In the genomic region with DNA sequence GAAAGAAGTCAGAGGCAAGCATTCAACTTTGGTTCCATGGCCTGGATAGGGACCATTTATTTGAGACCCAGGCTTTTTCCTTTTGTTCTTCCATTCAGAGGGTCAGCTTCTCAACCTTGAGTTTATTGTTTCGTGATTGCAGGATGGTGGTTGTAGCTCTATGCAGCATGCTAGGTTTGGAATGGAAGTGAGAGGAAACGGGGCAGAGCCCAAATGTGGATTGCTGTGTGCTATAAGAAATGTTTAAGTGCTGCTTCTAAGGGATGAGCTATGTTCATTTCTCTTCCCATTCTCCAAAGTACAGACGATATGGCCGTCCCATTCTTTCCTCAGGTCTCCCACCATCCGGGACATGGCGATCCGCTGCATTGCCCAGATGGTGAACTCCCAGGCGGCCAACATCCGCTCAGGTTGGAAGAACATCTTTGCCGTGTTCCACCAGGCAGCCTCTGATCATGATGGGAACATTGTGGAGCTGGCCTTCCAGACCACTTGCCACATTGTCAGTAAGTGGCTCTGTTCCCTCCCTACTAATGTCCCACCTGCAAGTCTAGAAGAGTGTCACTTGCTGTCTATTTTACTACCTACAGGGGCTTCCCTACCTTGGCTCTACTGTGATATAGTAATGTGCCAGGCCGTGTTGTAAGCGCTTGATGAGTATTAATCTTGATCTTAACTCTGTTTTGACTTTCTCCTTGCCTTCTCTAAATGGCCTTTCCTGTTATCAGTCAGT, we compare ENCODE assay signal across 1 cellular context.
A peak's percentile ranks its signal among the peaks of the same experiment; 100 is the strongest.
TF ChIP-seq lines count a peak whose summit lies in the region.

No MANE protein-coding gene starts in this region.

TF ChIP-seq in HepG2, 621 proteins besides CTCF, POLR2A, EP300 and RAD21 (continued from another document):
- TF ChIP-seq, protein P1, sequence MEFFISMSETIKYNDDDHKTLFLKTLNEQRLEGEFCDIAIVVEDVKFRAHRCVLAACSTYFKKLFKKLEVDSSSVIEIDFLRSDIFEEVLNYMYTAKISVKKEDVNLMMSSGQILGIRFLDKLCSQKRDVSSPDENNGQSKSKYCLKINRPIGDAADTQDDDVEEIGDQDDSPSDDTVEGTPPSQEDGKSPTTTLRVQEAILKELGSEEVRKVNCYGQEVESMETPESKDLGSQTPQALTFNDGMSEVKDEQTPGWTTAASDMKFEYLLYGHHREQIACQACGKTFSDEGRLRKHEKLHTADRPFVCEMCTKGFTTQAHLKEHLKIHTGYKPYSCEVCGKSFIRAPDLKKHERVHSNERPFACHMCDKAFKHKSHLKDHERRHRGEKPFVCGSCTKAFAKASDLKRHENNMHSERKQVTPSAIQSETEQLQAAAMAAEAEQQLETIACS (CRISPR knock-in tag; IDR thresholded peaks at IDR 0.05), result no peak
- TF ChIP-seq, protein P2, sequence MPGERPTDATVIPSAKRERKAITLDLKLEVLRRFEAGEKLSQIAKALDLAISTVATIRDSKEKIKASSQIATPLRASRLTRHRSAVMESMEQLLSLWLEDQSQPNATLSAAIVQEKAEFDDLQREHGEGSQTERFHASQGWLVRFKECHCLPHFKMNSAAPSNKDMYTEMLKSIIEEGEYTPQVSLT (CRISPR knock-in tag; IDR thresholded peaks at IDR 0.05; ENCODE audit: borderline replicate concordance, low read depth), result no peak
- TF ChIP-seq ZNF383 (CRISPR knock-in tag; IDR thresholded peaks at IDR 0.05; ENCODE audit: borderline replicate concordance) (no peak), RNF2 (conservative IDR thresholded peaks at IDR 0.05; ENCODE audit: low read depth) (no peak), NR2F2 (IDR thresholded peaks at IDR 0.05; ENCODE audit: borderline replicate concordance, low read depth) (no peak), MEIS2 (CRISPR knock-in tag; IDR thresholded peaks at IDR 0.05) (no peak), PHF20 (CRISPR knock-in tag; IDR thresholded peaks at IDR 0.05) (no peak), ETV5 (CRISPR knock-in tag; IDR thresholded peaks at IDR 0.05; ENCODE audit: borderline replicate concordance) (no peak), ZNF7 (CRISPR knock-in tag; IDR thresholded peaks at IDR 0.05) (no peak), GTF3A (CRISPR knock-in tag; conservative IDR thresholded peaks at IDR 0.05) (no peak), ZNF572 (CRISPR knock-in tag; IDR thresholded peaks at IDR 0.05) (no peak), ONECUT2 (CRISPR knock-in tag; IDR thresholded peaks at IDR 0.05) (no peak), REXO4 (CRISPR knock-in tag; IDR thresholded peaks at IDR 0.05; ENCODE audit: borderline replicate concordance) (no peak), ZFP41 (CRISPR knock-in tag; IDR thresholded peaks at IDR 0.05; ENCODE audit: borderline replicate concordance) (no peak), SSRP1 (CRISPR knock-in tag; IDR thresholded peaks at IDR 0.05) (0 out of 2 replicates have a peak, but pooled peaks have one; percentile 47), ZNF841 (CRISPR knock-in tag; IDR thresholded peaks at IDR 0.05; ENCODE audit: borderline replicate concordance) (no peak), SMAD1 (CRISPR knock-in tag; IDR thresholded peaks at IDR 0.05; ENCODE audit: borderline replicate concordance, low read depth) (no peak), PCBP2 (optimal IDR thresholded peaks at IDR 0.05; ENCODE audit: low read depth, low read length, poor library complexity, severe bottlenecking) (no peak), SNRNP70 (IDR thresholded peaks at IDR 0.05; ENCODE audit: low read depth, low read length) (no peak), ERF (CRISPR knock-in tag; IDR thresholded peaks at IDR 0.05) (no peak; the same call in 1 of the 2 replicates), PAX8 (CRISPR knock-in tag; IDR thresholded peaks at IDR 0.05; ENCODE audit: borderline replicate concordance) (no peak), CBFB (CRISPR knock-in tag; IDR thresholded peaks at IDR 0.05) (no peak), ZNF205 (CRISPR knock-in tag; IDR thresholded peaks at IDR 0.05) (no peak), ZNF564 (CRISPR knock-in tag; IDR thresholded peaks at IDR 0.05) (no peak), HDAC2 (CRISPR knock-in tag; IDR thresholded peaks at IDR 0.05) (no peak)
- TF ChIP-seq, protein P3, sequence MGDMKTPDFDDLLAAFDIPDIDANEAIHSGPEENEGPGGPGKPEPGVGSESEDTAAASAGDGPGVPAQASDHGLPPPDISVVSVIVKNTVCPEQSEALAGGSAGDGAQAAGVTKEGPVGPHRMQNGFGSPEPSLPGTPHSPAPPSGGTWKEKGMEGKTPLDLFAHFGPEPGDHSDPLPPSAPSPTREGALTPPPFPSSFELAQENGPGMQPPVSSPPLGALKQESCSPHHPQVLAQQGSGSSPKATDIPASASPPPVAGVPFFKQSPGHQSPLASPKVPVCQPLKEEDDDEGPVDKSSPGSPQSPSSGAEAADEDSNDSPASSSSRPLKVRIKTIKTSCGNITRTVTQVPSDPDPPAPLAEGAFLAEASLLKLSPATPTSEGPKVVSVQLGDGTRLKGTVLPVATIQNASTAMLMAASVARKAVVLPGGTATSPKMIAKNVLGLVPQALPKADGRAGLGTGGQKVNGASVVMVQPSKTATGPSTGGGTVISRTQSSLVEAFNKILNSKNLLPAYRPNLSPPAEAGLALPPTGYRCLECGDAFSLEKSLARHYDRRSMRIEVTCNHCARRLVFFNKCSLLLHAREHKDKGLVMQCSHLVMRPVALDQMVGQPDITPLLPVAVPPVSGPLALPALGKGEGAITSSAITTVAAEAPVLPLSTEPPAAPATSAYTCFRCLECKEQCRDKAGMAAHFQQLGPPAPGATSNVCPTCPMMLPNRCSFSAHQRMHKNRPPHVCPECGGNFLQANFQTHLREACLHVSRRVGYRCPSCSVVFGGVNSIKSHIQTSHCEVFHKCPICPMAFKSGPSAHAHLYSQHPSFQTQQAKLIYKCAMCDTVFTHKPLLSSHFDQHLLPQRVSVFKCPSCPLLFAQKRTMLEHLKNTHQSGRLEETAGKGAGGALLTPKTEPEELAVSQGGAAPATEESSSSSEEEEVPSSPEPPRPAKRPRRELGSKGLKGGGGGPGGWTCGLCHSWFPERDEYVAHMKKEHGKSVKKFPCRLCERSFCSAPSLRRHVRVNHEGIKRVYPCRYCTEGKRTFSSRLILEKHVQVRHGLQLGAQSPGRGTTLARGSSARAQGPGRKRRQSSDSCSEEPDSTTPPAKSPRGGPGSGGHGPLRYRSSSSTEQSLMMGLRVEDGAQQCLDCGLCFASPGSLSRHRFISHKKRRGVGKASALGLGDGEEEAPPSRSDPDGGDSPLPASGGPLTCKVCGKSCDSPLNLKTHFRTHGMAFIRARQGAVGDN (CRISPR knock-in tag; IDR thresholded peaks at IDR 0.05), result peak; percentile 48
- TF ChIP-seq, protein P4, sequence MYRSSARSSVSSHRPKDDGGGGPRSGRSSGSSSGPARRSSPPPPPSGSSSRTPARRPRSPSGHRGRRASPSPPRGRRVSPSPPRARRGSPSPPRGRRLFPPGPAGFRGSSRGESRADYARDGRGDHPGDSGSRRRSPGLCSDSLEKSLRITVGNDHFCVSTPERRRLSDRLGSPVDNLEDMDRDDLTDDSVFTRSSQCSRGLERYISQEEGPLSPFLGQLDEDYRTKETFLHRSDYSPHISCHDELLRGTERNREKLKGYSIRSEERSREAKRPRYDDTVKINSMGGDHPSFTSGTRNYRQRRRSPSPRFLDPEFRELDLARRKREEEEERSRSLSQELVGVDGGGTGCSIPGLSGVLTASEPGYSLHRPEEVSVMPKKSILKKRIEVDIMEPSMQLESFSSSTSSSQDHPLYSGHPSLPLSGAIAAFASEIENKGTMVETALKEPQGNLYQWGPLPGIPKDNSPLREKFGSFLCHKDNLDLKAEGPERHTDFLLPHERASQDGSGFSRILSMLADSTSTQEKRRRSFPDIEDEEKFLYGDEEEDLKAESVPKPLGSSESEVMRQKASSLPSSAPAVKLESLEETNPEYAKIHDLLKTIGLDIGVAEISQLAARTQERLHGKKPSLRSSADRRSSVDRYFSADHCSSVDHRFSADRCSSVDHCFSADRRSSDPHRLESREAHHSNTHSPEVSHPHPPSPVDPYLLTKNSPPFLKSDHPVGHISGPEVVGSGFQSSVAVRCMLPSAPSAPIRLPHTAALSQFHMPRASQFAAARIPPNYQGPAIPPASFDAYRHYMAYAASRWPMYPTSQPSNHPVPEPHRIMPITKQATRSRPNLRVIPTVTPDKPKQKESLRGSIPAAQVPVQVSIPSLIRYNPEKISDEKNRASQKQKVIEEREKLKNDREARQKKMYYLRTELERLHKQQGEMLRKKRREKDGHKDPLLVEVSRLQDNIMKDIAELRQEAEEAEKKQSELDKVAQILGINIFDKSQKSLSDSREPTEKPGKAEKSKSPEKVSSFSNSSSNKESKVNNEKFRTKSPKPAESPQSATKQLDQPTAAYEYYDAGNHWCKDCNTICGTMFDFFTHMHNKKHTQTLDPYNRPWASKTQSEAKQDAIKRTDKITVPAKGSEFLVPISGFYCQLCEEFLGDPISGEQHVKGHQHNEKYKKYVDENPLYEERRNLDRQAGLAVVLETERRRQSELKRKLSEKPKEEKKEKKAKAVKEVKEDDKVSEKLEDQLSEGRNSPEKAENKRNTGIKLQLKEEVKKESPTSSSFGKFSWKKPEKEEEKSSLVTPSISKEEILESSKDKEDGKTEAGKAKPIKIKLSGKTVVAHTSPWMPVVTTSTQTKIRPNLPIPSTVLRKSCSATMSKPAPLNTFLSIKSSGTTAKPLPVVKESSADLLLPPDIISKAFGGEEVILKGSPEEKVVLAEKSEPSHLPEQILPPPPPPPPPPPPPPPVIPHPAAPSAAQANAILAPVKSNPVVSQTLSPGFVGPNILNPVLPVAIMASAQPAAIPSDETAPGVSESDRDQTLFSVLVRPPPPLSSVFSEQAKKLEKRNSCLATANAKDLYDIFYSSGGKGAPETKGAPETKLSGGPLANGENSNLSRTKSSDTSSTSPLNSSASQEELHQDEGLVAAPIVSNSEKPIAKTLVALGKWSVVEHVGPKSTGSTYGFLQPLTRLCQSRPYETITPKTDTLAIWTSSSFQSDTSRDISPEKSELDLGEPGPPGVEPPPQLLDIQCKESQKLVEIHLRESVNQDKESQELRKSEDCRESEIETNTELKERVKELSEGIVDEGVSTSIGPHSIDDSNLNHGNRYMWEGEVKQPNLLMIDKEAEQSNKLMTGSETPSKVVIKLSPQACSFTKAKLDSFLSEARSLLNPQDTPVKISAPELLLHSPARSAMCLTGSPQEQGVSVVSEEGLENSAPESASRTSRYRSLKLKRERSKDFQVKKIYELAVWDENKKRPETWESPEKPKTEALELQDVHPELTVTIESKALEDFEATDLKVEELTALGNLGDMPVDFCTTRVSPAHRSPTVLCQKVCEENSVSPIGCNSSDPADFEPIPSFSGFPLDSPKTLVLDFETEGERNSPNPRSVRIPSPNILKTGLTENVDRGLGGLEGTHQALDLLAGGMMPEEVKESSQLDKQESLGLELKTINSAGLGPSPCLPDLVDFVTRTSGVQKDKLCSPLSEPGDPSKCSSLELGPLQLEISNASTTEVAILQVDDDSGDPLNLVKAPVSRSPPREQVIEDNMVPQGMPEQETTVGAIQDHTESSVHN (CRISPR knock-in tag; IDR thresholded peaks at IDR 0.05), result no peak
- TF ChIP-seq, protein P5, sequence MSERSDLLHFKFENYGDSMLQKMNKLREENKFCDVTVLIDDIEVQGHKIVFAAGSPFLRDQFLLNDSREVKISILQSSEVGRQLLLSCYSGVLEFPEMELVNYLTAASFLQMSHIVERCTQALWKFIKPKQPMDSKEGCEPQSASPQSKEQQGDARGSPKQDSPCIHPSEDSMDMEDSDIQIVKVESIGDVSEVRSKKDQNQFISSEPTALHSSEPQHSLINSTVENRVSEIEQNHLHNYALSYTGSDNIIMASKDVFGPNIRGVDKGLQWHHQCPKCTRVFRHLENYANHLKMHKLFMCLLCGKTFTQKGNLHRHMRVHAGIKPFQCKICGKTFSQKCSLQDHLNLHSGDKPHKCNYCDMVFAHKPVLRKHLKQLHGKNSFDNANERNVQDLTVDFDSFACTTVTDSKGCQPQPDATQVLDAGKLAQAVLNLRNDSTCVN (CRISPR knock-in tag; IDR thresholded peaks at IDR 0.05; ENCODE audit: borderline replicate concordance), result no peak
- TF ChIP-seq, protein P6, sequence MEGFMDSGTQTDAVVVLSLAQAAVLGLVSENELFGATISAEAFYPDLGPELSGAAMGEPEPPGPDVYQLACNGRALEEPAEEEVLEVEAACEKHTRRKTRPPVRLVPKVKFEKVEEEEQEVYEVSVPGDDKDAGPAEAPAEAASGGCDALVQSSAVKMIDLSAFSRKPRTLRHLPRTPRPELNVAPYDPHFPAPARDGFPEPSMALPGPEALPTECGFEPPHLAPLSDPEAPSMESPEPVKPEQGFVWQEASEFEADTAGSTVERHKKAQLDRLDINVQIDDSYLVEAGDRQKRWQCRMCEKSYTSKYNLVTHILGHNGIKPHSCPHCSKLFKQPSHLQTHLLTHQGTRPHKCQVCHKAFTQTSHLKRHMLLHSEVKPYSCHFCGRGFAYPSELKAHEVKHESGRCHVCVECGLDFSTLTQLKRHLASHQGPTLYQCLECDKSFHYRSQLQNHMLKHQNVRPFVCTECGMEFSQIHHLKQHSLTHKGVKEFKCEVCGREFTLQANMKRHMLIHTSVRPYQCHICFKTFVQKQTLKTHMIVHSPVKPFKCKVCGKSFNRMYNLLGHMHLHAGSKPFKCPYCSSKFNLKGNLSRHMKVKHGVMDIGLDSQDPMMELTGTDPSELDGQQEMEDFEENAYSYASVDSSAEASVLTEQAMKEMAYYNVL (CRISPR knock-in tag; IDR thresholded peaks at IDR 0.05; ENCODE audit: borderline replicate concordance), result no peak
